Comparison of ENCODE assay signal across 22 cellular contexts in genomic region chr16:62732101-62732500, GRCh38.
"Had no signal": no experiment of that assay in that cellular context is flagged by ENCODE, and none has a peak within 500 bp of the region (broad histone marks: within the 10 kb centered on the region; RNA-seq: fewer than 3 reads in every experiment).

No MANE protein-coding gene starts in this region.

- H3K9me3 Mint-ChIP-seq: nephron, neural progenitor cell had no signal

- H3K27ac Mint-ChIP-seq: naive thymus-derived CD8-positive, alpha-beta T cell; nephron; neural progenitor cell; stimulated activated effector memory CD8-positive, alpha-beta T cell treated with anti-CD3 and anti-CD28 coated beads, Interleukin-12 subunit alpha, Interleukin-12 subunit beta, amount 100 ng/mL, for 72 hours; stimulated activated naive CD8-positive, alpha-beta T cell treated with anti-CD3 and anti-CD28 coated beads, Interleukin-15, Interleukin-2, amounts not matched to agents 100 ng/mL and 50 ng/mL, for 24 hours had no signal

- H3K4me1 Mint-ChIP-seq: naive thymus-derived CD8-positive, alpha-beta T cell; nephron; neural progenitor cell; stimulated activated effector memory CD8-positive, alpha-beta T cell treated with anti-CD3 and anti-CD28 coated beads, Interleukin-12 subunit alpha, Interleukin-12 subunit beta, amount 100 ng/mL, for 72 hours had no signal

- ATAC-seq: left lung; lower lobe of right lung; naive thymus-derived CD8-positive, alpha-beta T cell; right cardiac atrium; stimulated activated effector memory CD8-positive, alpha-beta T cell treated with anti-CD3 and anti-CD28 coated beads, Interleukin-12 subunit alpha, Interleukin-12 subunit beta, amount 100 ng/mL, for 72 hours; upper lobe of right lung had no signal

- H3K4me3 Mint-ChIP-seq: naive thymus-derived CD8-positive, alpha-beta T cell; nephron; neural progenitor cell; stimulated activated effector memory CD8-positive, alpha-beta T cell treated with anti-CD3 and anti-CD28 coated beads, Interleukin-12 subunit alpha, Interleukin-12 subunit beta, amount 100 ng/mL, for 72 hours; stimulated activated naive CD8-positive, alpha-beta T cell treated with anti-CD3 and anti-CD28 coated beads, Interleukin-15, Interleukin-2, amounts not matched to agents 100 ng/mL and 50 ng/mL, for 24 hours had no signal

- H3K27me3 Mint-ChIP-seq: naive thymus-derived CD8-positive, alpha-beta T cell; stimulated activated naive CD8-positive, alpha-beta T cell treated with anti-CD3 and anti-CD28 coated beads, Interleukin-15, Interleukin-2, amounts not matched to agents 100 ng/mL and 50 ng/mL, for 24 hours had no signal

- H3K36me3 Mint-ChIP-seq: neural progenitor cell; stimulated activated effector memory CD8-positive, alpha-beta T cell treated with anti-CD3 and anti-CD28 coated beads, Interleukin-12 subunit alpha, Interleukin-12 subunit beta, amount 100 ng/mL, for 72 hours had no signal

- DNase-seq: heart right ventricle; islet precursor cell; left lung; lower lobe of right lung; mammary epithelial cell; mesenchymal stem cell; naive thymus-derived CD8-positive, alpha-beta T cell; ovary; retina; right cardiac atrium; sigmoid colon; small intestine; spleen; stimulated activated CD4-positive, alpha-beta T cell treated with anti-CD3 and anti-CD28 coated beads, Interleukin-4, amount 100 ng/mL, for 24 hours; stimulated activated naive CD4-positive, alpha-beta T cell; tibial artery; trophoblast cell; upper lobe of right lung had no signal
